ENCODE assay signal across 10 cellular contexts in the genomic region with DNA sequence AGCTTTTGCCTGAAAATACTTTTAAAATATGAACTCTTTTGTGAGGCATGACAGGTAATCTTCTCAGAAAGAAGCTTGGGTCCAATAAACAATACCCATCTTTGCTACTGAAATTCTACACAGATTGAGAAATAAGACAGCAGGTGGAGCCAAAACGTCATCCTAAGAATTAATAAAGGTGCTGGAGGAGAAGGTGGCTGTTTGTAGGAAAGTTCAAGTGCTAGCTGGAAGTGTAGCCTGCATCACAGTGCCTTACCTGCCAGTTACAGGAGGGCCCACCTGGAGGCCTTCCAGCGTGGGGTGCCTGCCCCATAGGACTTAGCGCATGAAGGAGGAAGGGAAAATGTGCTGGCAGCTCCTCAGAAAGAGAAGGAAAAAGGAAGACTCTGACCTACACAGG.
DNase-seq lines count a peak whose midpoint lies in the region; ATAC-seq, FAIRE-seq and TF ChIP-seq lines count a peak whose summit lies in the region.
"Had no signal": no experiment of that assay in that cellular context is flagged by ENCODE, and none has a peak within 500 bp of the region (broad histone marks: within the 10 kb centered on the region; RNA-seq: fewer than 3 reads in every experiment).

No MANE protein-coding gene starts in this region.

- CTCF ChIA-PET in Panc1 (lab: Charles Lee) = interaction anchor here (0.5 kb wide), 1 partner anchor 287 kb away, joined by 8 read pairs; no protein-coding TSS in a partner anchor

- TF ChIP-seq POLR2A in GM12891 (IDR thresholded peaks at IDR 0.05; ENCODE audit: low read depth, low read length) (no peak), vagina (IDR thresholded peaks at IDR 0.05) (no peak)

- POLR2A ChIA-PET in Panc1 (lab: Charles Lee) = interaction anchor here (0.6 kb wide), 1 partner anchor 14 kb away, joined by 3 read pairs; no protein-coding TSS in a partner anchor

- intact Hi-C loops in Panc1 (cut with micrococcal nuclease; ENCODE audit: unreplicated experiment) (no loop called here), vagina (cut with DNase I) (no loop called here)

- DNase-seq in BE2C (no peak), GM12891 (ENCODE audit: insufficient read length, low spot score) (no peak), Panc1 (ENCODE audit: low read depth, low spot score) (no peak), fibroblast of pulmonary artery (ENCODE audit: low read depth) (peak; percentile 28), vagina (ENCODE audit: extremely low spot score in 2 of 2) (no peak), MV-4-11 (lab: John Stamatoyannopoulos, UW) (no peak)
- DNase-seq: ovary, stomach had no signal

- no peak overlapping the region for H3K4me3 ChIP-seq in BE2C (ENCODE audit: low read depth, low read length)
- H3K4me3 ChIP-seq in Panc1 (ENCODE audit: low read depth in 2 of 2, low read length in 2 of 2) = no peak overlapping the region
- H3K4me3 ChIP-seq in fibroblast of pulmonary artery (replicated peaks; ENCODE audit: low read depth, low read length) = no peak overlapping the region
- no peak overlapping the region for H3K4me3 ChIP-seq in vagina
- H3K4me3 ChIP-seq: ovary, stomach had no signal

- no TSS peak for BruUV-seq in Panc1 (replicated peaks; lab: Mats Ljungman, UMichigan)

- no peak overlapping the region for H3K4me3 Mint-ChIP-seq in activated T-helper 17 cell treated with anti-CD3 and anti-CD28 coated beads, Interleukin-2, amount 50 U/mL, for 72 hours

- TF ChIP-seq CTCF in BE2C (IDR thresholded peaks at IDR 0.05; ENCODE audit: low read depth, low read length) (peak; percentile 46), Panc1 (IDR thresholded peaks at IDR 0.05) (peak; percentile 44), fibroblast of pulmonary artery (IDR thresholded peaks at IDR 0.05; ENCODE audit: low read length, missing control alignments) (no peak), vagina (IDR thresholded peaks at IDR 0.05) (no peak)

- H3K4me1 Mint-ChIP-seq in activated T-helper 17 cell treated with anti-CD3 and anti-CD28 coated beads, Interleukin-2, amount 50 U/mL, for 72 hours = no peaks in the 10 kb centered on the region

- no peaks in the 10 kb centered on the region for H3K27me3 Mint-ChIP-seq in activated T-helper 17 cell treated with anti-CD3 and anti-CD28 coated beads, Interleukin-2, amount 50 U/mL, for 72 hours

- H3K27ac ChIP-seq in Panc1 (ENCODE audit: low read length) = no peak overlapping the region
- no peak overlapping the region for H3K27ac ChIP-seq in vagina
- H3K27ac ChIP-seq: ovary, stomach had no signal

- H3K27ac Mint-ChIP-seq in activated T-helper 17 cell treated with anti-CD3 and anti-CD28 coated beads, Interleukin-2, amount 50 U/mL, for 72 hours = no peak overlapping the region

- ATAC-seq in Panc1 (no peak), HG03045 (IDR thresholded peaks at IDR 0.05; ENCODE audit: unreplicated experiment) (no peak)
- no peak for ATAC-seq in activated T-helper 17 cell treated with anti-CD3 and anti-CD28 coated beads, Interleukin-2, amount 50 U/mL, for 72 hours (replicated peaks)

- peak; percentile 77 for FAIRE-seq in GM12891 (lab: Jason Lieb, UNC)

- H3K9me3 ChIP-seq in BE2C (no peaks in the 10 kb centered on the region), Panc1 (ENCODE audit: control insufficient read depth, insufficient read depth, low read depth, low read length) (no peaks in the 10 kb centered on the region), vagina (no peaks in the 10 kb centered on the region)
- H3K9me3 ChIP-seq: ovary, stomach had no signal

- peaks cover 98% of the 10 kb centered on the region for H3K36me3 Mint-ChIP-seq in activated T-helper 17 cell treated with anti-CD3 and anti-CD28 coated beads, Interleukin-2, amount 50 U/mL, for 72 hours (ENCODE audit: low read depth)

- H3K27me3 ChIP-seq in BE2C (no peaks in the 10 kb centered on the region), Panc1 (ENCODE audit: control insufficient read depth, insufficient read depth, low read length) (no peaks in the 10 kb centered on the region), vagina (no peaks in the 10 kb centered on the region)
- H3K27me3 ChIP-seq: ovary, stomach had no signal

- H3K4me1 ChIP-seq in BE2C (no peaks in the 10 kb centered on the region), Panc1 (ENCODE audit: control insufficient read depth, insufficient read depth, low read length) (no peaks in the 10 kb centered on the region), vagina (no peaks in the 10 kb centered on the region)

- in situ Hi-C loops in Panc1 (cut with HindIII; ENCODE audit: low pct_unique_long_range_greater_than_20kb, low sequenced_read_pairs) = no loop called here

- H3K9me3 Mint-ChIP-seq in activated T-helper 17 cell treated with anti-CD3 and anti-CD28 coated beads, Interleukin-2, amount 50 U/mL, for 72 hours = no peaks in the 10 kb centered on the region

- H3K36me3 ChIP-seq in BE2C (peaks cover 53% of the 10 kb centered on the region), Panc1 (ENCODE audit: control insufficient read depth, insufficient read depth, low read length) (peaks cover 14% of the 10 kb centered on the region), vagina (peaks cover 0 to 25% of the 10 kb centered on the region in 2 donors)
- H3K36me3 ChIP-seq: ovary had no signal

TF ChIP-seq in GM12891, 5 proteins besides CTCF, POLR2A, EP300 and RAD21:
- TF ChIP-seq SPI1 (IDR thresholded peaks at IDR 0.05; ENCODE audit: low read depth, low read length) (no peak), POLR2AphosphoS5 (IDR thresholded peaks at IDR 0.05; ENCODE audit: low read depth, low read length) (no peak), TAF1 (IDR thresholded peaks at IDR 0.05; ENCODE audit: low read depth, low read length) (no peak), POU2F2 (IDR thresholded peaks at IDR 0.05; ENCODE audit: low read depth, low read length) (no peak), PAX5 (IDR thresholded peaks at IDR 0.05; ENCODE audit: insufficient read depth, low read length, severe bottlenecking) (no peak)

Comparison
In these comparisons a context has a peak if more than half of its experiments do, and no peak if none do; other contexts are left out.
1. CTCF ChIP-seq: peak in BE2C (single experiment) and Panc1 (single experiment); none in fibroblast of pulmonary artery (single experiment) and vagina (0 of 3).